ENCODE assay signal across 10 cellular contexts in genomic region chr2:3827673-3828575, GRCh38.
DNase-seq lines count a peak whose midpoint lies in the region; ATAC-seq, FAIRE-seq and TF ChIP-seq lines count a peak whose summit lies in the region.
"Had no signal": no experiment of that assay in that cellular context is flagged by ENCODE, and none has a peak within 500 bp of the region (broad histone marks: within the 10 kb centered on the region; RNA-seq: fewer than 3 reads in every experiment).

No MANE protein-coding gene starts in this region.

- peak; percentile 71 for ATAC-seq in HG02884 (IDR thresholded peaks at IDR 0.05; ENCODE audit: unreplicated experiment)

- no peak overlapping the region for H3K14ac ChIP-seq in neuronal stem cell (ENCODE audit: low read length)

- DNase-seq in NCI-H2196 (lab: John Stamatoyannopoulos, UW; ENCODE audit: unreplicated experiment) (peak; percentile 5), NCI-H2196 treated with DMSO at 0.1 percent for 48 hours (lab: John Stamatoyannopoulos, UW; ENCODE audit: unreplicated experiment) (no peak), ascending aorta (ENCODE audit: low spot score in 2 of 2) (no peak), lung microvascular endothelial cell (ENCODE audit: low read depth in 2 of 2) (peak; percentile 17 to 41), GM19239 (ENCODE audit: insufficient read length, low spot score) (no peak), neuronal stem cell (ENCODE audit: low spot score) (no peak), GM19240 (ENCODE audit: insufficient read length, low spot score) (no peak)
- DNase-seq: activated B cell treated with CpG ODN at 0.5 μM for 24 hours had no signal

- no peak overlapping the region for H2AFZ ChIP-seq in neuronal stem cell (ENCODE audit: low read length)

- H3K4ac ChIP-seq in neuronal stem cell (ENCODE audit: low read length) = no peak overlapping the region

- no peaks in the 10 kb centered on the region for H3K36me3 ChIP-seq in ascending aorta
- no peaks in the 10 kb centered on the region for H3K36me3 ChIP-seq in neuronal stem cell (replicated peaks in 1 of 2; ENCODE audit: control insufficient read depth in 2 of 2, insufficient read depth in 2 of 2, low read length in 2 of 2)

- no peak overlapping the region for H3K4me2 ChIP-seq in neuronal stem cell (ENCODE audit: insufficient read depth, low read length, poor library complexity, severe bottlenecking)

- H3K9me3 ChIP-seq in ascending aorta (no peaks in the 10 kb centered on the region), neuronal stem cell (replicated peaks in 1 of 2; ENCODE audit: control insufficient read depth in 2 of 2, insufficient read depth in 1 of 2, low read depth in 1 of 2, low read length in 2 of 2) (peaks cover 0 to 4% of the 10 kb centered on the region in 2 donors)

- no peak overlapping the region for H3K23ac ChIP-seq in neuronal stem cell (ENCODE audit: low read depth, low read length, poor library complexity)

- H2BK12ac ChIP-seq in neuronal stem cell (ENCODE audit: low read length) = no peak overlapping the region

- H3K27ac ChIP-seq in ascending aorta (no peak overlapping the region), neuronal stem cell (replicated peaks; ENCODE audit: low read length) (no peak overlapping the region)

- H3K27me3 ChIP-seq in ascending aorta (no peaks in the 10 kb centered on the region), neuronal stem cell (ENCODE audit: control insufficient read depth in 3 of 3, insufficient read depth in 3 of 3, low read depth in 1 of 3, low read length in 3 of 3) (no peaks in the 10 kb centered on the region)

- no peak for FAIRE-seq in GM19239 (lab: Jason Lieb, UNC)
- FAIRE-seq: G401.6 had no signal

- TF ChIP-seq CTCF in ascending aorta (IDR thresholded peaks at IDR 0.05) = peak in 2 of 3 experiments; percentile 25 to 45

- H3K9ac ChIP-seq in neuronal stem cell (ENCODE audit: low read depth, low read length, poor library complexity) = no peak overlapping the region

- H4K8ac ChIP-seq in neuronal stem cell (ENCODE audit: low read depth, low read length) = no peak overlapping the region

- H2BK120ac ChIP-seq in neuronal stem cell (ENCODE audit: low read depth, low read length) = no peak overlapping the region

- no peak overlapping the region for H2BK5ac ChIP-seq in neuronal stem cell (ENCODE audit: low read length)

- H4K91ac ChIP-seq in neuronal stem cell (ENCODE audit: low read depth, low read length, poor library complexity) = no peak overlapping the region

- no peak overlapping the region for H2AK5ac ChIP-seq in neuronal stem cell (ENCODE audit: low read depth, low read length)

- H3K18ac ChIP-seq in neuronal stem cell (ENCODE audit: low read length) = no peak overlapping the region

- intact Hi-C loops in ascending aorta (cut with DNase I) = no loop called here

- no peaks in the 10 kb centered on the region for H3K4me1 ChIP-seq in ascending aorta
- peaks cover 0 to 2% of the 10 kb centered on the region in 2 donors for H3K4me1 ChIP-seq in neuronal stem cell (ENCODE audit: control insufficient read depth in 2 of 2, insufficient read depth in 1 of 2, low read depth in 1 of 2, low read length in 2 of 2)

- no peaks in the 10 kb centered on the region for H3K79me1 ChIP-seq in neuronal stem cell (ENCODE audit: low read depth, low read length)

- no CpG with 5 or more reads among the region's 6 CpGs for WGBS in neuronal stem cell (ENCODE audit: extremely low coverage in 2 of 2, insufficient read length in 2 of 2, insufficient replicate concordance in 1 of 2), 2 donors

- H3K4me3 ChIP-seq in ascending aorta (no peak overlapping the region), neuronal stem cell (ENCODE audit: low read length in 2 of 2) (no peak overlapping the region)

- H2BK15ac ChIP-seq in neuronal stem cell (ENCODE audit: low read length) = no peak overlapping the region

Comparison
In these comparisons a context has a peak if more than half of its experiments do, and no peak if none do; other contexts are left out.
1. DNase-seq: peak in NCI-H2196 (single experiment) and lung microvascular endothelial cell (2 of 2); none in NCI-H2196 treated with DMSO at 0.1 percent for 48 hours (single experiment), ascending aorta (0 of 2), GM19239 (single experiment), neuronal stem cell (single experiment) and GM19240 (single experiment).